8 cellular contexts compared by ENCODE assay signal in the genomic region with DNA sequence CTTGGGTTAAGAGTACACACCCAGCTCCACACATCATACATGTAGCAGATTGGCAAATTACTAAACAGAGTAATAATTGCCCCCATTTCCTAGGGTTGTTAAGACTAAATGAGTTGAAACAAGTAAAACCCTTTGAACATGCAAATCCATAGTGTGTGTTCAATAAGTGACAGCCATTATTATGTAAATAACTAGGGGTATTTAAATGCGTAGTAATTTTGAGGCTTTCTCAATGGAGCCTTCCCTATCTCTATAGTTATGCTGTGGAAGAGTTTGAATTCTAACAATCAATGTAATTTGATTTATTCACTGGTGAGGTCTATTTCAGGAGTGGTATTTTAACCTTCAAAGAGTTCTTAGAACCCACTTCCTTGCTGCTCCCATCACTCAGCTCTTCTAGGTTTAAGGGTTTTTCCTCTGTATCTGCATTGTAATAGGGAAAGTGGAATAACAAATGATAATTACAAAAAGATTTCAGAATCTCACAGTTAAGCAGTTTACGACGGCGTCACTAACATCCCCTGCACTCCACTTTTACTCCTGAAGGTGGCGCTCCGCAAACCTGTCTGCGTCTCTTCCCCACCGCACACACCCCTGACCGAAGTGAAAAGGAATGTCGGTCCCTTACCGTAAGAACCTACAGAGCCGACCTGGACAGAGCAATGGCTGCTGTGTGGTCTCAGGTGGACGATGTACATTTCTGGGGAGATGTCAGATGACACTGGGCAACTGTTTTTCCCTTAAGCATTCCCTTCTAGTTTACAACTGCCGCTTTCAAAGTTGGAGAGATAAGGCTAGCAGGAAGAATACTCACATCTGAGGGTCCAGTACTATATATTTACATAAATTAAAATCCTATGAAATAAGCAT.
DNase-seq lines count a peak whose midpoint lies in the region; ATAC-seq and TF ChIP-seq lines count a peak whose summit lies in the region.

No MANE protein-coding gene starts in this region.

- no peak overlapping the region for H2BK12ac ChIP-seq in neuronal stem cell (ENCODE audit: low read length)

- H3K4me3 Mint-ChIP-seq in activated T-cell treated with anti-CD3 and anti-CD28 coated beads, Interleukin-2, amount 50 U/mL, for 72 hours: peak overlapping the region; percentile 27 to 67

- no peak overlapping the region for H2AFZ ChIP-seq in neuronal stem cell (ENCODE audit: low read length)

- H3K27ac ChIP-seq in neuronal stem cell (replicated peaks; ENCODE audit: low read length): no peak overlapping the region
- no peak overlapping the region for H3K27ac ChIP-seq in substantia nigra (ENCODE audit: low read depth, low read length, poor library complexity, severe bottlenecking)

- no CpG with 5 or more reads among the region's 14 CpGs for WGBS in neuronal stem cell (ENCODE audit: extremely low coverage in 2 of 2, insufficient read length in 2 of 2, insufficient replicate concordance in 1 of 2), 2 donors

- H3K18ac ChIP-seq in neuronal stem cell (ENCODE audit: low read length): no peak overlapping the region

- H2BK120ac ChIP-seq in neuronal stem cell (ENCODE audit: low read depth, low read length): no peak overlapping the region

- no peak overlapping the region for H2BK15ac ChIP-seq in neuronal stem cell (ENCODE audit: low read length)

- H3K36me3 Mint-ChIP-seq in activated T-cell treated with anti-CD3 and anti-CD28 coated beads, Interleukin-2, amount 50 U/mL, for 72 hours (ENCODE audit: insufficient read depth in 2 of 2): no peaks in the 10 kb centered on the region

- peaks cover 4 to 15% of the 10 kb centered on the region in 2 donors for H3K4me1 ChIP-seq in neuronal stem cell (ENCODE audit: control insufficient read depth in 2 of 2, insufficient read depth in 1 of 2, low read depth in 1 of 2, low read length in 2 of 2)

- peak; percentile 53 for DNase-seq in GM10266 (ENCODE audit: extremely low spot score)
- peak; percentile 67 for DNase-seq in NCI-H748 (lab: John Stamatoyannopoulos, UW; ENCODE audit: unreplicated experiment)
- peak; percentile 65 to 68 for DNase-seq in activated T-cell treated with anti-CD3 and anti-CD28 coated beads, Interleukin-2, amount 50 U/mL, for 72 hours
- DNase-seq in foreskin fibroblast: peak; percentile 65 to 82
- DNase-seq in neuronal stem cell (ENCODE audit: low spot score): peak; percentile 67
- DNase-seq in substantia nigra (lab: John Stamatoyannopoulos, UW): peak in 33 of 49 donors; percentile 4 to 75 (median 40)

- H3K9ac ChIP-seq in neuronal stem cell (ENCODE audit: low read depth, low read length, poor library complexity): no peak overlapping the region

- H3K23ac ChIP-seq in neuronal stem cell (ENCODE audit: low read depth, low read length, poor library complexity): no peak overlapping the region

- no peak overlapping the region for H3K14ac ChIP-seq in neuronal stem cell (ENCODE audit: low read length)

- no peaks in the 10 kb centered on the region for H3K9me3 ChIP-seq in neuronal stem cell (replicated peaks in 1 of 2; ENCODE audit: control insufficient read depth in 2 of 2, insufficient read depth in 1 of 2, low read depth in 1 of 2, low read length in 2 of 2)

- H3K79me1 ChIP-seq in neuronal stem cell (ENCODE audit: low read depth, low read length): no peaks in the 10 kb centered on the region

- H3K9me3 Mint-ChIP-seq in activated T-cell treated with anti-CD3 and anti-CD28 coated beads, Interleukin-2, amount 50 U/mL, for 72 hours: no peaks in the 10 kb centered on the region

- H3K27me3 ChIP-seq in neuronal stem cell (ENCODE audit: control insufficient read depth in 3 of 3, insufficient read depth in 3 of 3, low read depth in 1 of 3, low read length in 3 of 3): no peaks in the 10 kb centered on the region

- peak; percentile 57 for ATAC-seq in HG02588 (IDR thresholded peaks at IDR 0.05; ENCODE audit: unreplicated experiment)
- ATAC-seq in activated T-cell treated with anti-CD3 and anti-CD28 coated beads, Interleukin-2, amount 50 U/mL, for 72 hours (replicated peaks in 1 of 2): peak; percentile 64 to 70
- no peak for ATAC-seq in HG03565 (IDR thresholded peaks at IDR 0.05; ENCODE audit: unreplicated experiment)

- no peak overlapping the region for H4K91ac ChIP-seq in neuronal stem cell (ENCODE audit: low read depth, low read length, poor library complexity)

- peaks cover 14% of the 10 kb centered on the region for H3K27me3 Mint-ChIP-seq in activated T-cell treated with anti-CD3 and anti-CD28 coated beads, Interleukin-2, amount 50 U/mL, for 72 hours (ENCODE audit: low read depth)

- peak overlapping the region in 1 of 2 donors; percentile 13 for H3K4me3 ChIP-seq in foreskin fibroblast (ENCODE audit: low read depth in 1 of 2, low read length in 2 of 2)
- no peak overlapping the region for H3K4me3 ChIP-seq in neuronal stem cell (ENCODE audit: low read length in 2 of 2)

- no peak overlapping the region for H3K27ac Mint-ChIP-seq in activated T-cell treated with anti-CD3 and anti-CD28 coated beads, Interleukin-2, amount 50 U/mL, for 72 hours

- no peak overlapping the region for H3K4me2 ChIP-seq in neuronal stem cell (ENCODE audit: insufficient read depth, low read length, poor library complexity, severe bottlenecking)

- no peak overlapping the region for H3K4ac ChIP-seq in neuronal stem cell (ENCODE audit: low read length)

- no peak overlapping the region for H4K8ac ChIP-seq in neuronal stem cell (ENCODE audit: low read depth, low read length)

- no peak overlapping the region for H2AK5ac ChIP-seq in neuronal stem cell (ENCODE audit: low read depth, low read length)

- H3K36me3 ChIP-seq in neuronal stem cell (replicated peaks in 1 of 2; ENCODE audit: control insufficient read depth in 2 of 2, insufficient read depth in 2 of 2, low read length in 2 of 2): peaks cover 0 to 9% of the 10 kb centered on the region in 2 donors

- H2BK5ac ChIP-seq in neuronal stem cell (ENCODE audit: low read length): no peak overlapping the region

- TF ChIP-seq CTCF in GM10266 (IDR thresholded peaks at IDR 0.05; ENCODE audit: control insufficient read depth, insufficient read depth, low read depth, missing control alignments): peak; percentile 77
- TF ChIP-seq CTCF in foreskin fibroblast (IDR thresholded peaks at IDR 0.05; ENCODE audit: low read depth, low read length): peak; percentile 79

- H3K4me1 Mint-ChIP-seq in activated T-cell treated with anti-CD3 and anti-CD28 coated beads, Interleukin-2, amount 50 U/mL, for 72 hours (ENCODE audit: low read depth): peaks cover 8% of the 10 kb centered on the region
